In genomic region chrX:19811807-19812604, GRCh38 we compare ENCODE assay signal across 1 cellular context.
TF ChIP-seq lines count a peak whose summit lies in the region.

No MANE protein-coding gene starts in this region.

TF ChIP-seq in GM23338, 12 proteins besides CTCF, POLR2A, EP300 and RAD21 (continued from another document):
- no peak for TF ChIP-seq ZNF462 (CRISPR knock-in tag; IDR thresholded peaks at IDR 0.05)
- TF ChIP-seq CREB1 (CRISPR knock-in tag; IDR thresholded peaks at IDR 0.05; ENCODE audit: low read depth), result no peak
- TF ChIP-seq POLR2AphosphoS5 (IDR thresholded peaks at IDR 0.05; ENCODE audit: low read depth), result no peak
- no peak for TF ChIP-seq ETS1 (IDR thresholded peaks at IDR 0.05)
- no peak for TF ChIP-seq EZH2phosphoT487 (IDR thresholded peaks at IDR 0.05; ENCODE audit: unreplicated experiment)
- TF ChIP-seq STAT1 (IDR thresholded peaks at IDR 0.05; ENCODE audit: unreplicated experiment), result no peak
TF ChIP-seq in GM23338: peak in this region for 0.
